29 cellular contexts compared by ENCODE assay signal in the genomic region with DNA sequence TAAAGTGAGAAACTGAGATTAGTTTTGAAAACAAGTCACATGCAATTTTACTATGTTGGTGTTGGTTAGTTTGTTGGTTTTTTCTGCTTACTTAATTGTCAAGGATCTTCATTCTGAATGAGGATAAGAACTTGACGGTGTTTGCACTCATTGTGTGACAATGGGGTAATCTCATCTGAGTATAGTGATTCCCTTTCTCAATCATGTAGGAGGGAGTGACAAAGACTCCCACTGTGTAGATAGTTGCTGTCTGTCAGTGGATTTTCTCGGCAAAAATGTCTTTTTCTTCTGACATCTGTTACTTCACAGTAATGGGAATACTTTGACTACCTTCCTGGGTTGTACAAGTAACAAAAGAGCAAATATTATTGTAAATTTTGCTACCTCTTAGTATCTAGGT. TPM values are rescaled to one million over a fixed set of nuclear protein-coding genes. Genes with fewer than 3 reads are reported as not detected.
"Had no signal": no experiment of that assay in that cellular context is flagged by ENCODE, and none has a peak within 500 bp of the region (broad histone marks: within the 10 kb centered on the region; RNA-seq: fewer than 3 reads in every experiment).

No MANE protein-coding gene starts in this region.

- DNase-seq: effector CD8-positive, alpha-beta T cell; foreskin keratinocyte; heart left ventricle; kidney; mesenchymal stem cell; midbrain; naive thymus-derived CD4-positive, alpha-beta T cell; occipital lobe; pancreas; sigmoid colon; stimulated activated CD4-positive, alpha-beta T cell treated with anti-CD3 and anti-CD28 coated beads, Interleukin-2, amount 100 ng/mL, for 24 hours; stimulated activated CD4-positive, alpha-beta T cell treated with anti-CD3 and anti-CD28 coated beads, Interleukin-4, amount 100 ng/mL, for 24 hours; stimulated activated naive CD4-positive, alpha-beta T cell treated with Interleukin-2 at 50 U/mL for 16 hours; stomach; testis; tibial artery had no signal

- H3K27ac Mint-ChIP-seq: naive thymus-derived CD4-positive, alpha-beta T cell; nephron; progenitor cell of endocrine pancreas; stimulated activated effector memory CD8-positive, alpha-beta T cell treated with anti-CD3 and anti-CD28 coated beads, Interleukin-12 subunit alpha, Interleukin-12 subunit beta, amount 100 ng/mL, for 72 hours; type B pancreatic cell had no signal

- H3K79me2 ChIP-seq: hepatocyte had no signal

- H3K27me3 Mint-ChIP-seq: progenitor cell of endocrine pancreas, type B pancreatic cell had no signal

- H3K4me1 ChIP-seq: esophagus muscularis mucosa, foreskin keratinocyte, gastroesophageal sphincter, heart left ventricle, pancreas, right atrium auricular region, sigmoid colon, stomach, testis, tibial artery had no signal

- H3K4me3 ChIP-seq: esophagus muscularis mucosa, gastroesophageal sphincter, heart left ventricle, hepatocyte, lung, pancreas, right atrium auricular region, sigmoid colon, stomach, testis, tibial artery had no signal

- H3K36me3 Mint-ChIP-seq: naive thymus-derived CD4-positive, alpha-beta T cell; stimulated activated effector memory CD8-positive, alpha-beta T cell treated with anti-CD3 and anti-CD28 coated beads, Interleukin-12 subunit alpha, Interleukin-12 subunit beta, amount 100 ng/mL, for 72 hours; type B pancreatic cell had no signal

- H3K4me3 Mint-ChIP-seq: naive thymus-derived CD4-positive, alpha-beta T cell; nephron; stimulated activated effector memory CD8-positive, alpha-beta T cell treated with anti-CD3 and anti-CD28 coated beads, Interleukin-12 subunit alpha, Interleukin-12 subunit beta, amount 100 ng/mL, for 72 hours; type B pancreatic cell had no signal

- H3K27ac ChIP-seq: esophagus muscularis mucosa, foreskin keratinocyte, gastroesophageal sphincter, heart left ventricle, hepatocyte, pancreas, right atrium auricular region, sigmoid colon, stomach, testis, tibial artery had no signal

- H3K36me3 ChIP-seq: esophagus muscularis mucosa, gastroesophageal sphincter, heart left ventricle, pancreas, right atrium auricular region, sigmoid colon, stomach, tibial artery had no signal

- H3K9me3 Mint-ChIP-seq: nephron; stimulated activated effector memory CD8-positive, alpha-beta T cell treated with anti-CD3 and anti-CD28 coated beads, Interleukin-12 subunit alpha, Interleukin-12 subunit beta, amount 100 ng/mL, for 72 hours; type B pancreatic cell had no signal

- H3K4me2 ChIP-seq: hepatocyte had no signal

- H3K4me1 Mint-ChIP-seq: naive thymus-derived CD4-positive, alpha-beta T cell; nephron; stimulated activated effector memory CD8-positive, alpha-beta T cell treated with anti-CD3 and anti-CD28 coated beads, Interleukin-12 subunit alpha, Interleukin-12 subunit beta, amount 100 ng/mL, for 72 hours had no signal

- H3K27me3 ChIP-seq: esophagus muscularis mucosa, foreskin keratinocyte, gastroesophageal sphincter, heart left ventricle, hepatocyte, pancreas, right atrium auricular region, sigmoid colon, stomach, testis, tibial artery had no signal

- ATAC-seq: foreskin keratinocyte; gastroesophageal sphincter; heart left ventricle; left lobe of liver; naive thymus-derived CD4-positive, alpha-beta T cell; pancreas; stimulated activated effector memory CD8-positive, alpha-beta T cell treated with anti-CD3 and anti-CD28 coated beads, Interleukin-12 subunit alpha, Interleukin-12 subunit beta, amount 100 ng/mL, for 72 hours had no signal

RNA-seq across cellular contexts. Expression of a gene that starts 23.5 kb away (rescaled TPM):
- total RNA-seq: endothelial cell of umbilical vein, foreskin keratinocyte, left lobe of liver, subcutaneous adipose tissue had no signal
- polyA plus RNA-seq: endothelial cell of umbilical vein; fibroblast of lung; foreskin keratinocyte; naive thymus-derived CD4-positive, alpha-beta T cell had no signal
